10 cellular contexts compared by ENCODE assay signal in genomic region chr9:137639303-137640051, GRCh38. TPM values are rescaled to one million over a fixed set of nuclear protein-coding genes. Genes with fewer than 3 reads are reported as not detected.
A peak's percentile ranks its signal among the peaks of the same experiment; 100 is the strongest.
DNase-seq lines count a peak whose midpoint lies in the region; ATAC-seq and TF ChIP-seq lines count a peak whose summit lies in the region.
"Had no signal": no experiment of that assay in that cellular context is flagged by ENCODE, and none has a peak within 500 bp of the region (broad histone marks: within the 10 kb centered on the region; RNA-seq: fewer than 3 reads in every experiment).

No MANE protein-coding gene starts in this region.

- no peaks in the 10 kb centered on the region for H3K36me3 Mint-ChIP-seq in glutamatergic neuron (ENCODE audit: unreplicated experiment)

- 74% methylated on average over 12 of the region's 12 CpGs for whole genome bisulfite sequencing in urinary bladder

- H3K4me1 ChIP-seq in left ventricle myocardium inferior (peaks cover 17% of the 10 kb centered on the region), fibroblast of lung (ENCODE audit: control insufficient read depth, extremely low read depth, insufficient read depth, low read length) (no peaks in the 10 kb centered on the region), urinary bladder (ENCODE audit: insufficient read depth) (no peaks in the 10 kb centered on the region)
- H3K4me1 ChIP-seq: pancreas had no signal

- H3K4me2 ChIP-seq in fibroblast of lung (ENCODE audit: extremely low read depth, insufficient read depth, low read length): peak overlapping the region; percentile 84

- no peaks in the 10 kb centered on the region for H3K27me3 Mint-ChIP-seq in glutamatergic neuron (ENCODE audit: unreplicated experiment)

- H3K36me3 ChIP-seq in left ventricle myocardium inferior (peaks cover 14% of the 10 kb centered on the region), fibroblast of lung (ENCODE audit: control insufficient read depth, insufficient read depth, low read length) (no peaks in the 10 kb centered on the region), urinary bladder (ENCODE audit: insufficient read depth) (no peaks in the 10 kb centered on the region)

- H3K9ac ChIP-seq in fibroblast of lung (ENCODE audit: insufficient read depth, low read length): peak overlapping the region; percentile 28

- H3K4me3 ChIP-seq in left ventricle myocardium inferior (peak overlapping the region; percentile 19), fibroblast of lung (replicated peaks in 1 of 4; ENCODE audit: control extremely low read depth in 1 of 4, insufficient read depth in 1 of 4, low read depth in 3 of 4, low read length in 4 of 4) (peak overlapping the region; percentile 19 to 50 (median 36)), urinary bladder (ENCODE audit: low read depth, low read length) (no peak overlapping the region)
- H3K4me3 ChIP-seq: pancreas had no signal

- no peak overlapping the region for H3K27ac Mint-ChIP-seq in glutamatergic neuron (ENCODE audit: unreplicated experiment)

- intact Hi-C loops in left ventricle myocardium inferior (cut with micrococcal nuclease) (no loop called here), Right ventricle myocardium inferior (cut with DNase I) (no loop called here)

- ATAC-seq in Right ventricle myocardium inferior (no peak), HG03039 (IDR thresholded peaks at IDR 0.05; ENCODE audit: unreplicated experiment) (no peak), HG03045 (IDR thresholded peaks at IDR 0.05; ENCODE audit: unreplicated experiment) (no peak)

- peaks cover 3% of the 10 kb centered on the region for H3K9me3 Mint-ChIP-seq in glutamatergic neuron (ENCODE audit: unreplicated experiment)

- peaks cover 2% of the 10 kb centered on the region for H3K4me1 Mint-ChIP-seq in glutamatergic neuron (ENCODE audit: low read depth, unreplicated experiment)

- H3K27ac ChIP-seq in left ventricle myocardium inferior (replicated peaks) (no peak overlapping the region), fibroblast of lung (ENCODE audit: insufficient read depth, low read length) (peak overlapping the region; percentile 37), urinary bladder (ENCODE audit: low read depth) (peak overlapping the region; percentile 52)
- H3K27ac ChIP-seq: pancreas had no signal

- H4K20me1 ChIP-seq in fibroblast of lung (ENCODE audit: control insufficient read depth, extremely low read depth, insufficient read depth, low read length): no peaks in the 10 kb centered on the region

- DNase-seq in left ventricle myocardium inferior (no peak), Right ventricle myocardium inferior (ENCODE audit: missing footprints) (no peak), OCI-M1 (lab: John Stamatoyannopoulos, UW) (peak; percentile 80), fibroblast of lung (ENCODE audit: low read depth in 2 of 2) (peak in 1 of 2 donors; percentile 42), glutamatergic neuron (no peak)
- DNase-seq: KG1 had no signal

- H3K79me2 ChIP-seq in fibroblast of lung (ENCODE audit: control insufficient read depth, insufficient read depth, low read length): peaks cover 68% of the 10 kb centered on the region

- H2AFZ ChIP-seq in fibroblast of lung (ENCODE audit: low read length): no peak overlapping the region

- H3K9me3 ChIP-seq in left ventricle myocardium inferior (replicated peaks) (no peaks in the 10 kb centered on the region), fibroblast of lung (ENCODE audit: control insufficient read depth, insufficient read depth, low read depth, low read length) (no peaks in the 10 kb centered on the region)
- H3K9me3 ChIP-seq: pancreas had no signal

- H3K27me3 ChIP-seq in left ventricle myocardium inferior (ENCODE audit: low read depth) (no peaks in the 10 kb centered on the region), fibroblast of lung (ENCODE audit: control insufficient read depth, insufficient read depth, low read length) (no peaks in the 10 kb centered on the region)
- H3K27me3 ChIP-seq: pancreas had no signal

- TF ChIP-seq CTCF in left ventricle myocardium inferior (IDR thresholded peaks at IDR 0.05; ENCODE audit: borderline replicate concordance): no peak
- TF ChIP-seq CTCF in fibroblast of lung (conservative IDR thresholded peaks at IDR 0.05 in 1 of 2, IDR thresholded peaks at IDR 0.05 in 1 of 2; ENCODE audit: low read depth in 1 of 2, low read length in 2 of 2): no peak
- no peak for TF ChIP-seq CTCF in glutamatergic neuron (IDR thresholded peaks at IDR 0.05; ENCODE audit: partially characterized antibody, unreplicated experiment)

- no peak overlapping the region for H3K4me3 Mint-ChIP-seq in glutamatergic neuron (ENCODE audit: unreplicated experiment)

RNA-seq across cellular contexts. Expression of gene EHMT1, which starts 20.7 kb away (rescaled TPM):
- total RNA-seq in left ventricle myocardium inferior (31.3 TPM), Right ventricle myocardium inferior (30.5 TPM), fibroblast of lung (34.4 and 48.6 TPM in 2 replicates), urinary bladder (48.6 TPM), glutamatergic neuron (ENCODE audit: unreplicated experiment) (162 TPM)
- polyA plus RNA-seq in fibroblast of lung (22.4 and 26.3 TPM in 2 replicates), urinary bladder (44.7 TPM)
- polyA plus RNA-seq in fibroblast of lung (2012): 24.6 and 29.6 TPM in 2 replicates
- 35.6 and 49.3 TPM in 2 replicates for polyA minus RNA-seq in fibroblast of lung (ENCODE audit: low replicate concordance)

RNA-seq across cellular contexts. Expression of gene ARRDC1, which starts 34.0 kb away (rescaled TPM):
- total RNA-seq in left ventricle myocardium inferior: 16.2 TPM
- 17.5 TPM for total RNA-seq in Right ventricle myocardium inferior
- 11.0 and 17.2 TPM in 2 replicates for total RNA-seq in fibroblast of lung
- 8.3 and 11.8 TPM in 2 replicates for polyA plus RNA-seq in fibroblast of lung
- polyA plus RNA-seq in fibroblast of lung (2012): 8.0 and 14.2 TPM in 2 replicates
- 27.8 and 28.5 TPM in 2 replicates for polyA minus RNA-seq in fibroblast of lung (ENCODE audit: low replicate concordance)
- 14.3 TPM for total RNA-seq in urinary bladder
- polyA plus RNA-seq in urinary bladder: 37.5 TPM
- total RNA-seq in glutamatergic neuron (ENCODE audit: unreplicated experiment): 22.5 TPM

RNA-seq across cellular contexts. Expression of gene ZMYND19, which starts 49.2 kb away (rescaled TPM):
- total RNA-seq in left ventricle myocardium inferior (11.6 TPM), Right ventricle myocardium inferior (10.8 TPM), fibroblast of lung (11.2 and 14.1 TPM in 2 replicates), urinary bladder (7.9 TPM), glutamatergic neuron (ENCODE audit: unreplicated experiment) (33.9 TPM)
- polyA plus RNA-seq in fibroblast of lung (12.7 and 20.4 TPM in 2 replicates), urinary bladder (13.2 TPM)
- 16.5 and 24.8 TPM in 2 replicates for polyA plus RNA-seq in fibroblast of lung (2012)
- polyA minus RNA-seq in fibroblast of lung (ENCODE audit: low replicate concordance): 4.9 and 6.2 TPM in 2 replicates
